In the genomic region with DNA sequence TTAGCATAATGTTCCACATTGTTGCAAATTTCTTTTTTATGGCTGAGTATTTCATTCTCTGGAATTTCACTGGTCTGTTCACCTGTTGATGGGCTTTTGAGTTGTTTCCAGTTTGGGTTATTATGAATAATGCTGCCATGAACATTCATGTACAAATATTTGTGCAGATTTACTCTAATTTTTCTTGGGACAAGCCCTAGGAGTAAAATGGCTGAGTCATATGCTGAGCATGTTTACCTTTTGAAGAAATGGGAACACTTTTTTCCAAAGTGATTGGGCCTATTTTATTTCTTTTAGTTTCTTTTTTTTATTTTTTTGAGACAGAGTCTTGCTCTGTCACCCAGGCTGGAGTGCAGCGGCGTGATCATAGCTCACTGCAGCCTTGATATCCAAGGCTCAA, we compare ENCODE assay signal across 27 cellular contexts.
"Had no signal": no experiment of that assay in that cellular context is flagged by ENCODE, and none has a peak within 500 bp of the region (broad histone marks: within the 10 kb centered on the region; RNA-seq: fewer than 3 reads in every experiment).

No MANE protein-coding gene starts in this region.

- H3K4me1 ChIP-seq: uterus had no signal

- ATAC-seq: left colon; natural killer cell; sciatic nerve; stimulated activated effector memory CD8-positive, alpha-beta T cell treated with anti-CD3 and anti-CD28 coated beads, Interleukin-12 subunit alpha, Interleukin-12 subunit beta, amount 100 ng/mL, for 72 hours had no signal

- H3K9ac ChIP-seq: neural progenitor cell, parathyroid adenoma had no signal

- H3K27ac ChIP-seq: left ventricle myocardium inferior, neural progenitor cell, neutrophil, parathyroid adenoma, right atrium auricular region, skin epidermis, suprapubic skin, tibial nerve, uterus had no signal

- H2AFZ ChIP-seq: neural progenitor cell, parathyroid adenoma had no signal

- H3K9me3 ChIP-seq: left ventricle myocardium inferior, neutrophil, right atrium auricular region, suprapubic skin, tibial nerve, uterus had no signal

- FAIRE-seq: islet of Langerhans, kidney had no signal

- DNase-seq: hypothalamus; immature natural killer cell; kidney; left colon; left ventricle myocardium inferior; mesendoderm; naive B cell; natural killer cell; nephron progenitor cell; occipital lobe; stimulated activated CD4-positive, alpha-beta T cell treated with anti-CD3 and anti-CD28 coated beads, Interleukin-12 subunit alpha, Interleukin-12 subunit beta, amount 100 ng/mL, for 4 hours; stimulated activated CD4-positive, alpha-beta T cell treated with anti-CD3 and anti-CD28 coated beads, Interleukin-15, amount 100 ng/mL, for 24 hours; stimulated activated CD4-positive, alpha-beta T cell treated with anti-CD3 and anti-CD28 coated beads, Interleukin-2, amount 100 ng/mL, for 24 hours; stimulated activated CD4-positive, alpha-beta T cell treated with anti-CD3 and anti-CD28 coated beads, Interleukin-4, amount 100 ng/mL, for 24 hours; stimulated activated naive CD4-positive, alpha-beta T cell; uterus had no signal

- H3K27me3 ChIP-seq: neural progenitor cell, right atrium auricular region, suprapubic skin, tibial nerve, uterus had no signal

- H3K4me3 ChIP-seq: left ventricle myocardium inferior, lung, neural progenitor cell, right atrium auricular region, skin epidermis, suprapubic skin, tibial nerve, uterus had no signal

- H3K4me2 ChIP-seq: neural progenitor cell had no signal

- H3K36me3 ChIP-seq: left ventricle myocardium inferior, neural progenitor cell, neutrophil, right atrium auricular region, suprapubic skin, tibial nerve, uterus had no signal
